25 cellular contexts compared by ENCODE assay signal in the genomic region with DNA sequence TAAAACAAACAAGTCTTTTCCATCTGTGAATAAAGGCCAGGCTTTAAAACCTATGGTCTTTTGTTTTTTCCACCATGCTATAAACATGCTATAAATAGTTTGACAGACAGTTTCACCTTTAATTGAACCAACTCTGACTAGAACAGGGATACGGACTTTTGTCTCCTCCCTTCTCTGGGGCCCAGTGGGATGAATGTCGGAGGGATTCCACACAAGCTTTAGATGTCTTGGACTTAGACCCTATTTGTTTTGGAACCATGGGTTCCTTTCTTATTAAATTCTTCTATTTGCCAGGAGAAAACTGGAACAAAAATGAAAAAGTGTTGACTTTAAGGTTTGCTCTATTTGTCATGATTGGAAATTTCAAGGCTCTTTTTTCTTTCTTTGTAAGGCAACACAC.
DNase-seq lines count a peak whose midpoint lies in the region; ATAC-seq, FAIRE-seq and TF ChIP-seq lines count a peak whose summit lies in the region.
"Had no signal": no experiment of that assay in that cellular context is flagged by ENCODE, and none has a peak within 500 bp of the region (broad histone marks: within the 10 kb centered on the region; RNA-seq: fewer than 3 reads in every experiment).

No MANE protein-coding gene starts in this region.

- DNase-seq in A549 (ENCODE audit: low read depth in 1 of 2, low spot score in 1 of 2), result peak in 1 of 2 experiments; percentile 19
- peak; percentile 78 for DNase-seq in adipocyte (ENCODE audit: low read depth)
- peak; percentile 13 for DNase-seq in fibroblast of the conjunctiva (ENCODE audit: low read depth)
- DNase-seq in mucosa of descending colon, result no peak
- no peak for DNase-seq in NOMO-1 treated with dmso at 0.1 percent for 144 hours (lab: John Stamatoyannopoulos, UW; ENCODE audit: unreplicated experiment)
- no peak for DNase-seq in NCI-H510A treated with DMSO at 0.1 percent for 48 hours (lab: John Stamatoyannopoulos, UW)
- DNase-seq in stimulated activated CD4-positive, alpha-beta T cell treated with anti-CD3 and anti-CD28 coated beads, Interleukin-12 subunit alpha, Interleukin-12 subunit beta, amount 100 ng/mL, for 4 hours, result no peak
- no peak for DNase-seq in activated CD4-positive, alpha-beta T cell treated with anti-CD3 and anti-CD28 coated beads for 1 hour
- DNase-seq: activated CD4-positive, alpha-beta T cell treated with anti-CD3 and anti-CD28 coated beads for 4 hours; activated naive CD4-positive, alpha-beta T cell treated with anti-CD3 and anti-CD28 coated beads, Interleukin-2, amount 10 ng/mL, durations not matched to agents 7 days and 5 days; activated T-cell treated with anti-CD3 and anti-CD28 coated beads, Interleukin-2, amount 50 U/mL, for 72 hours; anterior cingulate cortex; BE2C; COR-L47; GM23248; head of caudate nucleus; NCI-H1092; NCI-H2029; NCI-H345; stimulated activated naive CD8-positive, alpha-beta T cell treated with anti-CD3 and anti-CD28 coated beads, Interleukin-15, amount 100 ng/mL, for 72 hours; T-helper 1 cell; tibial artery had no signal

- H3K27me3 ChIP-seq in adipocyte (replicated peaks; ENCODE audit: control insufficient read depth, insufficient read depth, low read length), result no peaks in the 10 kb centered on the region
- H3K27me3 ChIP-seq: BE2C, SJSA1, tibial artery had no signal

- ATAC-seq in A549 (peak in 1 of 2 experiments; percentile 55; a peak in 3 of 6 replicates), mucosa of descending colon (peak; percentile 61)
- ATAC-seq: activated T-cell treated with anti-CD3 and anti-CD28 coated beads, Interleukin-2, amount 50 U/mL, for 72 hours; stimulated activated naive CD8-positive, alpha-beta T cell treated with anti-CD3 and anti-CD28 coated beads, Interleukin-15, amount 100 ng/mL, for 72 hours had no signal

- H3K36me3 ChIP-seq in adipocyte (ENCODE audit: control insufficient read depth, insufficient read depth, low read length, severe bottlenecking) (no peaks in the 10 kb centered on the region), mucosa of descending colon (ENCODE audit: low read depth) (no peaks in the 10 kb centered on the region)
- H3K36me3 ChIP-seq: BE2C, SJSA1, tibial artery had no signal

- TF ChIP-seq RAD21 in A549 (conservative IDR thresholded peaks at IDR 0.05 in 1 of 2, IDR thresholded peaks at IDR 0.05 in 1 of 2), result no peak

- WGBS in A549 (ENCODE audit: missing lambda C conversion rate), result 36% methylated on average over 2 of the region's 2 CpGs

- TF ChIP-seq CTCF in A549 (IDR thresholded peaks at IDR 0.05) (no peak), mucosa of descending colon (IDR thresholded peaks at IDR 0.05) (no peak)

- H3K9me3 ChIP-seq in A549 (no peaks in the 10 kb centered on the region), adipocyte (ENCODE audit: control insufficient read depth, low read length) (no peaks in the 10 kb centered on the region), mucosa of descending colon (no peaks in the 10 kb centered on the region)
- H3K9me3 ChIP-seq: BE2C, SJSA1, tibial artery had no signal

- H3K4me3 ChIP-seq in A549, result no peak overlapping the region
- no peak overlapping the region for H3K4me3 ChIP-seq in adipocyte (ENCODE audit: low read length)
- H3K4me3 ChIP-seq in mucosa of descending colon, result no peak overlapping the region
- H3K4me3 ChIP-seq: GM23248, SJSA1, tibial artery had no signal

- intact Hi-C loops in mucosa of descending colon (cut with DNase I, micrococcal nuclease), result no loop called here

- FAIRE-seq in A549 (lab: Jason Lieb, UNC), result no peak
- FAIRE-seq: colon had no signal

- no peak overlapping the region for H3K27ac ChIP-seq in A549
- H3K27ac ChIP-seq: GM23248, KMS-11, SJSA1, tibial artery had no signal

- CTCF ChIA-PET in A549 (lab: Yijun Ruan, JAX), result no interaction called here

- TF ChIP-seq POLR2A in A549 (IDR thresholded peaks at IDR 0.05; ENCODE audit: low read length), result no peak

- no peak overlapping the region for H3K9ac ChIP-seq in adipocyte (ENCODE audit: low read length)
- H3K9ac ChIP-seq: GM23248, KMS-11 had no signal

- TF ChIP-seq EP300 in A549 (IDR thresholded peaks at IDR 0.05), result no peak

- POLR2A ChIA-PET in A549 (lab: Yijun Ruan, JAX), result no interaction called here

- peak overlapping the region; percentile 6; the same call in 2 of the 3 replicates for H3K4me2 ChIP-seq in A549
- H3K4me2 ChIP-seq: KMS-11 had no signal

- H3K4me1 ChIP-seq in A549 (peaks cover 6% of the 10 kb centered on the region; the same call in 1 of the 3 replicates), adipocyte (ENCODE audit: control insufficient read depth, insufficient read depth, low read length) (peaks cover 35% of the 10 kb centered on the region), mucosa of descending colon (ENCODE audit: low read depth) (peaks cover 7% of the 10 kb centered on the region)
- H3K4me1 ChIP-seq: BE2C, SJSA1 had no signal

TF ChIP-seq in A549, 52 proteins besides CTCF, POLR2A, EP300 and RAD21:
- no peak for TF ChIP-seq HDAC2 (IDR thresholded peaks at IDR 0.05)
- no peak for TF ChIP-seq CEBPB (IDR thresholded peaks at IDR 0.05)
- TF ChIP-seq MYC (IDR thresholded peaks at IDR 0.05; ENCODE audit: borderline replicate concordance, low read length), result no peak
- TF ChIP-seq RCOR1 (IDR thresholded peaks at IDR 0.05; ENCODE audit: low read depth, low read length), result no peak
- TF ChIP-seq BHLHE40 (IDR thresholded peaks at IDR 0.05; ENCODE audit: low read depth, low read length), result no peak
- TF ChIP-seq NPAS2 (CRISPR knock-in tag; IDR thresholded peaks at IDR 0.05; ENCODE audit: borderline replicate concordance), result no peak
- TF ChIP-seq TFCP2L1 (CRISPR knock-in tag; IDR thresholded peaks at IDR 0.05), result no peak
- no peak for TF ChIP-seq MAZ (IDR thresholded peaks at IDR 0.05; ENCODE audit: borderline replicate concordance, low read depth, low read length)
- TF ChIP-seq, protein P1, sequence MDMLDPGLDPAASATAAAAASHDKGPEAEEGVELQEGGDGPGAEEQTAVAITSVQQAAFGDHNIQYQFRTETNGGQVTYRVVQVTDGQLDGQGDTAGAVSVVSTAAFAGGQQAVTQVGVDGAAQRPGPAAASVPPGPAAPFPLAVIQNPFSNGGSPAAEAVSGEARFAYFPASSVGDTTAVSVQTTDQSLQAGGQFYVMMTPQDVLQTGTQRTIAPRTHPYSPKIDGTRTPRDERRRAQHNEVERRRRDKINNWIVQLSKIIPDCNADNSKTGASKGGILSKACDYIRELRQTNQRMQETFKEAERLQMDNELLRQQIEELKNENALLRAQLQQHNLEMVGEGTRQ (IDR thresholded peaks at IDR 0.05), result no peak
TF ChIP-seq in A549: peak in this region for 0.

Comparison
In these comparisons a context has a peak if more than half of its experiments do, and no peak if none do; other contexts are left out.
1. DNase-seq: peak in adipocyte (single experiment) and fibroblast of the conjunctiva (single experiment); none in mucosa of descending colon (0 of 3), NOMO-1 treated with dmso at 0.1 percent for 144 hours (single experiment), NCI-H510A treated with DMSO at 0.1 percent for 48 hours (single experiment), stimulated activated CD4-positive, alpha-beta T cell treated with anti-CD3 and anti-CD28 coated beads, Interleukin-12 subunit alpha, Interleukin-12 subunit beta, amount 100 ng/mL, for 4 hours (single experiment) and activated CD4-positive, alpha-beta T cell treated with anti-CD3 and anti-CD28 coated beads for 1 hour (single experiment).